In the genomic region with DNA sequence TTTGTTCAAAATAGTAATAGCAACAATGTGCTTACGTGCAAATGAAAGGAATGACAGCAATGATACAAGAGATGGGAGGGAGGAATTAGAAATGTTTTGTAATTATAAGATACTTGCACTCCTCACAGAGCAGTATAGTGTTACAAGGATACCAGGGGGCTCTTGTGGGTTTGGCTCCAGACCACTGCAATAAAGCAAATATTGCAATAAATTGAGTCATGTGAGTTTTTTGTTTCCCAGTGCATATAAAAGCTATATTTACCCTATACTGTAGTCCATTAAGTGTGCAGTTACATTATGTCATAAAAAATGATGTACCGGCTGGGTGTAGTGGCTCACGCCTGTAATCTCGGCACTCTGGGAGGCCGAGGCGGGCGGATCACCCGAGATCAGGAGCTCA, we compare ENCODE assay signal across 1 cellular context.
TF ChIP-seq lines count a peak whose summit lies in the region.

No MANE protein-coding gene starts in this region.

TF ChIP-seq in HEK293, 187 proteins besides CTCF, POLR2A, EP300 and RAD21 (continued from another document):
- TF ChIP-seq, protein P1, sequence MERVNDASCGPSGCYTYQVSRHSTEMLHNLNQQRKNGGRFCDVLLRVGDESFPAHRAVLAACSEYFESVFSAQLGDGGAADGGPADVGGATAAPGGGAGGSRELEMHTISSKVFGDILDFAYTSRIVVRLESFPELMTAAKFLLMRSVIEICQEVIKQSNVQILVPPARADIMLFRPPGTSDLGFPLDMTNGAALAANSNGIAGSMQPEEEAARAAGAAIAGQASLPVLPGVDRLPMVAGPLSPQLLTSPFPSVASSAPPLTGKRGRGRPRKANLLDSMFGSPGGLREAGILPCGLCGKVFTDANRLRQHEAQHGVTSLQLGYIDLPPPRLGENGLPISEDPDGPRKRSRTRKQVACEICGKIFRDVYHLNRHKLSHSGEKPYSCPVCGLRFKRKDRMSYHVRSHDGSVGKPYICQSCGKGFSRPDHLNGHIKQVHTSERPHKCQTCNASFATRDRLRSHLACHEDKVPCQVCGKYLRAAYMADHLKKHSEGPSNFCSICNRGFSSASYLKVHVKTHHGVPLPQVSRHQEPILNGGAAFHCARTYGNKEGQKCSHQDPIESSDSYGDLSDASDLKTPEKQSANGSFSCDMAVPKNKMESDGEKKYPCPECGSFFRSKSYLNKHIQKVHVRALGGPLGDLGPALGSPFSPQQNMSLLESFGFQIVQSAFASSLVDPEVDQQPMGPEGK (tag by site-specific recombination; IDR thresholded peaks at IDR 0.05): peak; percentile 21; the same call in 1 of the 2 replicates
